In the genomic region with DNA sequence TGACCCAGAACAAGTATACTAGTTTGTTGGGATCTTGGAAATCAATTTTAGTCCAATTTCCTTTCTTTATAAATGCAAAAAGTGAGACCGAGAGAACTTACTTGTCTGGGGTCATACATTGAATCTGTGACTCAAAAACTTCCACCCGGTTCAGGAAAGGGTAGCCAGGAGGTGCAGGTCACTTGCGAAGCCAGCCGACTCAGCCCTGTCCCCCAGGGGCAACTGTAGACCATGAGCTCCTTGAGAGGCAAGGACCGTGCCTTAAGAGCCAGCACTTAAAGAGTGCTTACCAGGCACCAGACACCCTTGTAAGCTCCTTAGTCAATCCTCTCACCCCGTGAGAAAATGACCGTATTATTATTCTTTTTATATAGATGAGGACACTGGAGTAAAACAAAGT, we compare ENCODE assay signal across 8 cellular contexts. TPM values are rescaled to one million over a fixed set of nuclear protein-coding genes. Genes with fewer than 3 reads are reported as not detected.
DNase-seq lines count a peak whose midpoint lies in the region; TF ChIP-seq lines count a peak whose summit lies in the region.

No MANE protein-coding gene starts in this region.

- H3K4me3 ChIP-seq in suprapubic skin, result peak overlapping the region; percentile 65

- peak overlapping the region; percentile 93 for H3K4me3 Mint-ChIP-seq in activated CD4-positive, alpha-beta T cell treated with anti-CD3 and anti-CD28 coated beads, Interleukin-2, amount 10 ng/mL, durations not matched to agents 7 days and 5 days
- peak overlapping the region; percentile 95 for H3K4me3 Mint-ChIP-seq in activated naive CD8-positive, alpha-beta T cell

- peaks cover 20% of the 10 kb centered on the region for H3K4me1 ChIP-seq in suprapubic skin

- CTCF ChIA-PET in activated CD4-positive, alpha-beta T cell treated with anti-CD3 and anti-CD28 coated beads, Interleukin-2, amount 10 ng/mL, durations not matched to agents 7 days and 5 days (lab: Charles Lee), result interaction anchor here (0.5 to 2.2 kb wide), 10 partner anchors 14 to 989 kb away, joined by 3 to 5 read pairs (median 4); a partner anchor contains a TSS

- peaks cover 9% of the 10 kb centered on the region for H3K36me3 Mint-ChIP-seq in activated CD4-positive, alpha-beta T cell treated with anti-CD3 and anti-CD28 coated beads, Interleukin-2, amount 10 ng/mL, durations not matched to agents 7 days and 5 days (ENCODE audit: low read depth)
- H3K36me3 Mint-ChIP-seq in activated naive CD8-positive, alpha-beta T cell, result no peaks in the 10 kb centered on the region

- peaks cover 7% of the 10 kb centered on the region for H3K9me3 Mint-ChIP-seq in activated CD4-positive, alpha-beta T cell treated with anti-CD3 and anti-CD28 coated beads, Interleukin-2, amount 10 ng/mL, durations not matched to agents 7 days and 5 days
- H3K9me3 Mint-ChIP-seq in activated naive CD8-positive, alpha-beta T cell (ENCODE audit: low read depth), result no peaks in the 10 kb centered on the region

- H3K27ac ChIP-seq in suprapubic skin, result peak overlapping the region; percentile 93

- H3K4me1 Mint-ChIP-seq in activated CD4-positive, alpha-beta T cell treated with anti-CD3 and anti-CD28 coated beads, Interleukin-2, amount 10 ng/mL, durations not matched to agents 7 days and 5 days, result peaks cover 43% of the 10 kb centered on the region
- peaks cover 34% of the 10 kb centered on the region for H3K4me1 Mint-ChIP-seq in activated naive CD8-positive, alpha-beta T cell (ENCODE audit: low read depth)

- H3K27ac Mint-ChIP-seq in activated CD4-positive, alpha-beta T cell treated with anti-CD3 and anti-CD28 coated beads, Interleukin-2, amount 10 ng/mL, durations not matched to agents 7 days and 5 days, result peak overlapping the region; percentile 96
- peak overlapping the region; percentile 92 for H3K27ac Mint-ChIP-seq in activated naive CD8-positive, alpha-beta T cell

- peaks cover 5% of the 10 kb centered on the region for H3K27me3 Mint-ChIP-seq in activated CD4-positive, alpha-beta T cell treated with anti-CD3 and anti-CD28 coated beads, Interleukin-2, amount 10 ng/mL, durations not matched to agents 7 days and 5 days
- peaks cover 3% of the 10 kb centered on the region for H3K27me3 Mint-ChIP-seq in activated naive CD8-positive, alpha-beta T cell

- no peaks in the 10 kb centered on the region for H3K36me3 ChIP-seq in suprapubic skin

- in situ Hi-C loops in GM13977 (cut with MboI; ENCODE audit: low pct_unique_long_range_greater_than_20kb, low sequenced_read_pairs, unreplicated experiment), result no loop called here

- no peak for TF ChIP-seq EP300 in suprapubic skin (IDR thresholded peaks at IDR 0.05)

- WGBS in suprapubic skin, result 77% methylated on average over 7 of the region's 7 CpGs

- TF ChIP-seq CTCF in suprapubic skin (IDR thresholded peaks at IDR 0.05) (no peak), GM13977 (IDR thresholded peaks at IDR 0.05; ENCODE audit: extremely low read depth, insufficient read depth, missing control alignments) (no peak)

- no peak for DNase-seq in activated CD4-positive, alpha-beta T cell treated with anti-CD3 and anti-CD28 coated beads, Interleukin-2, amount 10 ng/mL, durations not matched to agents 7 days and 5 days
- DNase-seq in activated CD4-positive, alpha-beta T cell treated with anti-CD3 and anti-CD28 coated beads, Interleukin-2, amount 50 U/mL, for 4 hours, result no peak
- DNase-seq in islet precursor cell (peak; percentile 43), suprapubic skin (ENCODE audit: low spot score in 2 of 2) (no peak), NCI-H2081 (lab: John Stamatoyannopoulos, UW) (no peak), GM13977 (ENCODE audit: low spot score) (no peak), occipital lobe (lab: John Stamatoyannopoulos, UW) (no peak)

- no peaks in the 10 kb centered on the region for H3K9me3 ChIP-seq in suprapubic skin

- POLR2A ChIA-PET in activated CD4-positive, alpha-beta T cell treated with anti-CD3 and anti-CD28 coated beads, Interleukin-2, amount 10 ng/mL, durations not matched to agents 7 days and 5 days (lab: Charles Lee), result interaction anchor here (1.0 kb wide), 1 partner anchor 81 kb away, joined by 4 read pairs; no protein-coding TSS in a partner anchor

- peaks cover 6% of the 10 kb centered on the region for H3K27me3 ChIP-seq in suprapubic skin

- no peak for TF ChIP-seq POLR2A in suprapubic skin (IDR thresholded peaks at IDR 0.05)

RNA-seq across cellular contexts. Expression of a gene that starts 0.5 kb away (rescaled TPM):
- total RNA-seq in activated CD4-positive, alpha-beta T cell treated with anti-CD3 and anti-CD28 coated beads, Interleukin-2, amount 10 ng/mL, durations not matched to agents 7 days and 5 days, result 1 to 10 TPM; 7.7 to 8.7 TPM
- total RNA-seq in suprapubic skin, result 1 to 10 TPM; 3.7 to 5.9 (median 4.5) TPM
- 7.2 TPM for total RNA-seq in occipital lobe

RNA-seq across cellular contexts. Expression of a gene that starts 15.2 kb away (rescaled TPM):
- total RNA-seq in activated CD4-positive, alpha-beta T cell treated with anti-CD3 and anti-CD28 coated beads, Interleukin-2, amount 10 ng/mL, durations not matched to agents 7 days and 5 days, result 1 to 10 TPM; 4.0 to 4.5 TPM
- total RNA-seq in suprapubic skin, result 10 to 100 TPM in 1 of 4 donors, 1 to 10 TPM in 3; 8.2 to 12.2 (median 8.8) TPM
- 10.3 TPM for total RNA-seq in occipital lobe
